1 cellular context compared by ENCODE assay signal in the genomic region with DNA sequence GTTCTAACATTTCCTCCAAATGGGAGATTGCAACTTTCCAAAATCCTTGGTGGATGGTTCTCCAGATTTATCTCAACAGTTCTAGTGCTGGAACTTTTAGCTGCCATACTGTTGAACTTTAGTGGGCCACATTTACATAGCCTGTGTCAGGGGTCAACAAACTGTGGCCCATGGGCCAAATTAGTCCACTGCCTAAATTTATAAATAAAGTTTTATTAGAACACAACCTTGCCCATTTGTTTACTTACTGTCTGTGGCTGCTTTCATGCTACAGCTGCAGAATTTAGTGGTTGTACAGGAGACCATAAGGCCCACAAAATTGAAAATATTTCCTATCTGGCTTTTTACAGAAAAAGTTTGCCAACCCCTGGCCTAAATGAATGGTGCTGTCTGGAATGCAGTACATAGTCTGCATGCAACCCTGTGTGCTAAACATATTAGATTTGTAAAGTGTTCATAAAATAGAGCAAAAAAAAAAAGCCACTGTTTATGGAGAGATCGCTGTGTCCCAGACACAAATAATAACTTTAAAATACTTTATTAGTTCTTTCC.
A peak's percentile ranks its signal among the peaks of the same experiment; 100 is the strongest.
TF ChIP-seq lines count a peak whose summit lies in the region.

No MANE protein-coding gene starts in this region.

TF ChIP-seq in GM12878, 131 proteins besides CTCF, POLR2A, EP300 and RAD21:
- TF ChIP-seq MYB (IDR thresholded peaks at IDR 0.05; ENCODE audit: borderline replicate concordance, low read depth, low read length) (no peak), CBX5 (IDR thresholded peaks at IDR 0.05; ENCODE audit: low read depth) (no peak)
- TF ChIP-seq, protein P1, sequence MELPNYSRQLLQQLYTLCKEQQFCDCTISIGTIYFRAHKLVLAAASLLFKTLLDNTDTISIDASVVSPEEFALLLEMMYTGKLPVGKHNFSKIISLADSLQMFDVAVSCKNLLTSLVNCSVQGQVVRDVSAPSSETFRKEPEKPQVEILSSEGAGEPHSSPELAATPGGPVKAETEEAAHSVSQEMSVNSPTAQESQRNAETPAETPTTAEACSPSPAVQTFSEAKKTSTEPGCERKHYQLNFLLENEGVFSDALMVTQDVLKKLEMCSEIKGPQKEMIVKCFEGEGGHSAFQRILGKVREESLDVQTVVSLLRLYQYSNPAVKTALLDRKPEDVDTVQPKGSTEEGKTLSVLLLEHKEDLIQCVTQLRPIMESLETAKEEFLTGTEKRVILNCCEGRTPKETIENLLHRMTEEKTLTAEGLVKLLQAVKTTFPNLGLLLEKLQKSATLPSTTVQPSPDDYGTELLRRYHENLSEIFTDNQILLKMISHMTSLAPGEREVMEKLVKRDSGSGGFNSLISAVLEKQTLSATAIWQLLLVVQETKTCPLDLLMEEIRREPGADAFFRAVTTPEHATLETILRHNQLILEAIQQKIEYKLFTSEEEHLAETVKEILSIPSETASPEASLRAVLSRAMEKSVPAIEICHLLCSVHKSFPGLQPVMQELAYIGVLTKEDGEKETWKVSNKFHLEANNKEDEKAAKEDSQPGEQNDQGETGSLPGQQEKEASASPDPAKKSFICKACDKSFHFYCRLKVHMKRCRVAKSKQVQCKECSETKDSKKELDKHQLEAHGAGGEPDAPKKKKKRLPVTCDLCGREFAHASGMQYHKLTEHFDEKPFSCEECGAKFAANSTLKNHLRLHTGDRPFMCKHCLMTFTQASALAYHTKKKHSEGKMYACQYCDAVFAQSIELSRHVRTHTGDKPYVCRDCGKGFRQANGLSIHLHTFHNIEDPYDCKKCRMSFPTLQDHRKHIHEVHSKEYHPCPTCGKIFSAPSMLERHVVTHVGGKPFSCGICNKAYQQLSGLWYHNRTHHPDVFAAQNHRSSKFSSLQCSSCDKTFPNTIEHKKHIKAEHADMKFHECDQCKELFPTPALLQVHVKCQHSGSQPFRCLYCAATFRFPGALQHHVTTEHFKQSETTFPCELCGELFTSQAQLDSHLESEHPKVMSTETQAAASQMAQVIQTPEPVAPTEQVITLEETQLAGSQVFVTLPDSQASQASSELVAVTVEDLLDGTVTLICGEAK (IDR thresholded peaks at IDR 0.05; ENCODE audit: borderline replicate concordance): peak; percentile 95
TF ChIP-seq in GM12878: peak in this region for 1.
